ENCODE assay signal across 1 cellular context in genomic region chr17:60944751-60945150, GRCh38.
TF ChIP-seq lines count a peak whose summit lies in the region.

No MANE protein-coding gene starts in this region.

TF ChIP-seq in HepG2, 621 proteins besides CTCF, POLR2A, EP300 and RAD21 (continued from another document):
- TF ChIP-seq BCL3 (CRISPR knock-in tag; IDR thresholded peaks at IDR 0.05) = no peak
- TF ChIP-seq, protein P1, sequence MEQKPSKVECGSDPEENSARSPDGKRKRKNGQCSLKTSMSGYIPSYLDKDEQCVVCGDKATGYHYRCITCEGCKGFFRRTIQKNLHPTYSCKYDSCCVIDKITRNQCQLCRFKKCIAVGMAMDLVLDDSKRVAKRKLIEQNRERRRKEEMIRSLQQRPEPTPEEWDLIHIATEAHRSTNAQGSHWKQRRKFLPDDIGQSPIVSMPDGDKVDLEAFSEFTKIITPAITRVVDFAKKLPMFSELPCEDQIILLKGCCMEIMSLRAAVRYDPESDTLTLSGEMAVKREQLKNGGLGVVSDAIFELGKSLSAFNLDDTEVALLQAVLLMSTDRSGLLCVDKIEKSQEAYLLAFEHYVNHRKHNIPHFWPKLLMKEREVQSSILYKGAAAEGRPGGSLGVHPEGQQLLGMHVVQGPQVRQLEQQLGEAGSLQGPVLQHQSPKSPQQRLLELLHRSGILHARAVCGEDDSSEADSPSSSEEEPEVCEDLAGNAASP (CRISPR knock-in tag; IDR thresholded peaks at IDR 0.05; ENCODE audit: borderline replicate concordance) = no peak
TF ChIP-seq in HepG2: peak in this region for 2.
